In genomic region chr1:181783208-181783607, GRCh38 we compare ENCODE assay signal across 1 cellular context.
TF ChIP-seq lines count a peak whose summit lies in the region.

No MANE protein-coding gene starts in this region.

TF ChIP-seq in H1, 55 proteins besides CTCF, POLR2A, EP300 and RAD21 (continued from another document):
- TF ChIP-seq, protein P1, sequence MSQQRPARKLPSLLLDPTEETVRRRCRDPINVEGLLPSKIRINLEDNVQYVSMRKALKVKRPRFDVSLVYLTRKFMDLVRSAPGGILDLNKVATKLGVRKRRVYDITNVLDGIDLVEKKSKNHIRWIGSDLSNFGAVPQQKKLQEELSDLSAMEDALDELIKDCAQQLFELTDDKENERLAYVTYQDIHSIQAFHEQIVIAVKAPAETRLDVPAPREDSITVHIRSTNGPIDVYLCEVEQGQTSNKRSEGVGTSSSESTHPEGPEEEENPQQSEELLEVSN (IDR thresholded peaks at IDR 0.05): no peak
- no peak for TF ChIP-seq NRF1 (IDR thresholded peaks at IDR 0.05; ENCODE audit: low read depth, low read length)
- no peak for TF ChIP-seq ZNF274 (IDR thresholded peaks at IDR 0.05; ENCODE audit: borderline replicate concordance, extremely low read depth, low read length)
- TF ChIP-seq CHD1 (IDR thresholded peaks at IDR 0.05; ENCODE audit: low read depth, low read length): no peak
